In the genomic region with DNA sequence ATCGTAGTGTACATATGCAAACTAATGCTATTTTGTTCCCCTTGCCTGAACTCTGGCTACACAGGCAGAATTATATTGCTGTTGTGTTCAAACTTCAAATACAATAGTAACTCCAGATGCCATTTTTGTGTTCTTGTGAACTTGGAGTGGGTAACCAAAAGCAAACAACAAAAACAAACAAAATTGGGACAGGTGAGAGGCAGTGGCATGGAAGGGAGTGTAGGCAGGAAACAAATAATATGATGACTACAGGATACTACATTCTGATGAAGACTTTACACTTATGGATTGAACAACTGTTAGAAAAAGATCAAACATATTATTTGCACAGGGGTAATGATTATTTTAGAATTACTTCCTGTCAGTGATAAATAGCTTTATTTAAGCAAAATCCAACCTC, we compare ENCODE assay signal across 16 cellular contexts.
"Had no signal": no experiment of that assay in that cellular context is flagged by ENCODE, and none has a peak within 500 bp of the region (broad histone marks: within the 10 kb centered on the region; RNA-seq: fewer than 3 reads in every experiment).

No MANE protein-coding gene starts in this region.

- ATAC-seq: heart left ventricle; left lobe of liver; natural killer cell; right cardiac atrium; stimulated activated effector memory CD8-positive, alpha-beta T cell treated with anti-CD3 and anti-CD28 coated beads, Interleukin-12 subunit alpha, Interleukin-12 subunit beta, amount 100 ng/mL, for 72 hours; WTC11 had no signal

- FAIRE-seq: colon, urothelium cell line had no signal

- DNase-seq: activated CD4-positive, alpha-beta T cell treated with anti-CD3 and anti-CD28 coated beads, Interleukin-2, amount 10 ng/mL, durations not matched to agents 24 days and 14 days; activated CD8-positive, alpha-beta memory T cell treated with anti-CD3 and anti-CD28 coated beads for 24 hours; activated naive CD4-positive, alpha-beta T cell treated with anti-CD3 and anti-CD28 coated beads, Interleukin-2, amount 10 ng/mL, durations not matched to agents 7 days and 5 days; foreskin melanocyte; heart left ventricle; islet precursor cell; natural killer cell; nucleus accumbens; right cardiac atrium; small intestine; thyroid gland had no signal
